21 cellular contexts compared by ENCODE assay signal in genomic region chr15:45539680-45540079, GRCh38.
"Had no signal": no experiment of that assay in that cellular context is flagged by ENCODE, and none has a peak within 500 bp of the region (broad histone marks: within the 10 kb centered on the region; RNA-seq: fewer than 3 reads in every experiment).

No MANE protein-coding gene starts in this region.

- H3K9me3 ChIP-seq: MG63, SK-N-SH had no signal

- H3K27ac ChIP-seq: HL-60, RWPE1 had no signal

- H3K4me3 ChIP-seq: MG63 had no signal

- H3K9ac ChIP-seq: SK-N-SH had no signal

- H3K27me3 ChIP-seq: MG63 had no signal

- DNase-seq: KBM-7, MG63, NCI-H1092, NCI-H1105 treated with DMSO at 0.1 percent for 48 hours, NCI-H1417 treated with DMSO at 0.1 percent for 48 hours, NCI-H146, NCI-H1694 treated with DMSO at 0.1 percent for 48 hours, NCI-H2029, NCI-H2081 treated with DMSO at 0.1 percent for 48 hours, NCI-H2171, NCI-H226, NCI-H446, NCI-H510A, NCI-H524 treated with DMSO at 0.1 percent for 48 hours, NCI-H69, NCI-H774, SHP77, SK-N-SH had no signal

- ATAC-seq: Panc1 had no signal

- H3K36me3 ChIP-seq: MG63 had no signal
